ENCODE assay signal across 14 cellular contexts in the genomic region with DNA sequence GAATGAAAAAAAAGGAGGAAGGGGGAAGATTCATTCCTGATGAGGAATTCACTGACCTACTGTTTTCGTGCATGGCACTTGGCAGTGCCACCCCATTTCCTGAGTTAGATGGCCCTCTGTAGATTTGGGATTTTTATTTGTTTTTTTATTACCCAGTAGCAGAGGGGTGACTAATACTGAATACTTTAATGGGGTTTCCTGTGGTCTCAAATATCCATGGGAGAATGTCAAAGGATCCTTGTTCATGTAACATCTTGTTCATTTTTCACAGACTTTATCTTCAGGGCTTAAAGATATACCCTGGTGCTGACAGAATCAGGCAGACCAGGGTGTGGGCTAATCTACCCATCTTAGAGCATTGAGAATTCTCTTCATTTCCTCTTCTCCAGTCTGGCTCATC.
DNase-seq lines count a peak whose midpoint lies in the region; ATAC-seq and TF ChIP-seq lines count a peak whose summit lies in the region.
"Had no signal": no experiment of that assay in that cellular context is flagged by ENCODE, and none has a peak within 500 bp of the region (broad histone marks: within the 10 kb centered on the region; RNA-seq: fewer than 3 reads in every experiment).

No MANE protein-coding gene starts in this region.

- TF ChIP-seq CTCF in foreskin fibroblast (IDR thresholded peaks at IDR 0.05; ENCODE audit: low read depth, low read length) (no peak), upper lobe of right lung (IDR thresholded peaks at IDR 0.05) (no peak), endothelial cell (IDR thresholded peaks at IDR 0.05; ENCODE audit: unreplicated experiment) (no peak)

- H3K79me2 ChIP-seq in GM23248 (ENCODE audit: insufficient read depth), result no peaks in the 10 kb centered on the region

- H3K4me3 ChIP-seq in GM23248, result no peak overlapping the region
- H3K4me3 ChIP-seq in foreskin fibroblast (ENCODE audit: low read depth in 1 of 2, low read length in 2 of 2), result no peak overlapping the region
- no peak overlapping the region for H3K4me3 ChIP-seq in upper lobe of right lung
- H3K4me3 ChIP-seq: esophagus squamous epithelium had no signal

- DNase-seq in GM23248 (peak; percentile 54), foreskin fibroblast (peak; percentile 45 to 62), upper lobe of right lung (no peak), endothelial cell (ENCODE audit: low spot score) (no peak), NCI-H2196 (lab: John Stamatoyannopoulos, UW; ENCODE audit: unreplicated experiment) (no peak)
- no peak for DNase-seq in activated CD8-positive, alpha-beta memory T cell treated with anti-CD3 and anti-CD28 coated beads, Interleukin-2, amount 50 U/mL, for 48 hours
- DNase-seq: aorta, DND-41, esophagus squamous epithelium, GOT3, NCI-H1092 had no signal

- intact Hi-C loops in upper lobe of right lung (cut with DNase I), result no loop called here

- ATAC-seq in SK-N-SH treated with all-trans-retinoic acid at 6 μM for 48 hours (peak; percentile 6; the same call in 2 of the 3 replicates), upper lobe of right lung (no peak)
- ATAC-seq: natural killer cell treated with Interleukin-12 subunit alpha and Interleukin-12 subunit beta and Interleukin-15 and Interleukin-18, amount 100 ng/mL, for 72 hours had no signal

- 0 to 7% methylated on average over 1 of the region's 1 CpG for WGBS in GM23248 (ENCODE audit: low coverage in 1 of 2, low lambda C conversion rate in 2 of 2, missing lambda C conversion rate in 2 of 2), 2 experiments

- no peak overlapping the region for H2AFZ ChIP-seq in GM23248

- H3F3A ChIP-seq in GM23248 (ENCODE audit: insufficient read depth), result peaks cover 15% of the 10 kb centered on the region; the same call in 1 of the 2 replicates

- H3K27ac ChIP-seq in GM23248, result no peak overlapping the region
- H3K27ac ChIP-seq in upper lobe of right lung, result peak overlapping the region; percentile 11
- H3K27ac ChIP-seq: esophagus squamous epithelium had no signal

- H3K4me2 ChIP-seq in GM23248 (ENCODE audit: unreplicated experiment), result no peak overlapping the region

- no peaks in the 10 kb centered on the region for H3K9me3 Mint-ChIP-seq in endothelial cell (ENCODE audit: unreplicated experiment)
- H3K9me3 Mint-ChIP-seq: dendritic cell treated with granulocyte-macrophage colony-stimulating factor and Interleukin-4, amounts not matched to agents 40 ng/mL and 50 ng/mL, for 4 days; natural killer cell treated with Interleukin-12 subunit alpha and Interleukin-12 subunit beta and Interleukin-15 and Interleukin-18, amount 100 ng/mL, for 72 hours had no signal

- in situ Hi-C loops in GM23248 (cut with MboI), result no loop called here

- no peaks in the 10 kb centered on the region for H3K4me1 Mint-ChIP-seq in endothelial cell (ENCODE audit: unreplicated experiment)

- no peak overlapping the region for H3K9ac ChIP-seq in GM23248

- H3K36me3 ChIP-seq in GM23248 (ENCODE audit: low read depth) (no peaks in the 10 kb centered on the region), upper lobe of right lung (no peaks in the 10 kb centered on the region)

- H3K4me1 ChIP-seq in GM23248 (ENCODE audit: insufficient read depth) (peaks cover 34% of the 10 kb centered on the region), upper lobe of right lung (peaks cover 3% of the 10 kb centered on the region)
- H3K4me1 ChIP-seq: esophagus squamous epithelium had no signal

- H3K9me2 ChIP-seq in GM23248 (ENCODE audit: insufficient read depth), result no peaks in the 10 kb centered on the region

- H3K27ac Mint-ChIP-seq in endothelial cell (ENCODE audit: unreplicated experiment), result no peak overlapping the region
- H3K27ac Mint-ChIP-seq: dendritic cell treated with granulocyte-macrophage colony-stimulating factor and Interleukin-4, amounts not matched to agents 40 ng/mL and 50 ng/mL, for 4 days; natural killer cell treated with Interleukin-12 subunit alpha and Interleukin-12 subunit beta and Interleukin-15 and Interleukin-18, amount 100 ng/mL, for 72 hours had no signal

- H3K9me3 ChIP-seq in GM23248 (ENCODE audit: low read depth) (no peaks in the 10 kb centered on the region), upper lobe of right lung (no peaks in the 10 kb centered on the region)
- H3K9me3 ChIP-seq: esophagus squamous epithelium had no signal

- no peaks in the 10 kb centered on the region for H4K20me1 ChIP-seq in GM23248 (ENCODE audit: insufficient read depth)

- no peaks in the 10 kb centered on the region for H3K27me3 Mint-ChIP-seq in endothelial cell (ENCODE audit: unreplicated experiment)
- H3K27me3 Mint-ChIP-seq: dendritic cell treated with granulocyte-macrophage colony-stimulating factor and Interleukin-4, amounts not matched to agents 40 ng/mL and 50 ng/mL, for 4 days had no signal

- no peak overlapping the region for H3K4me3 Mint-ChIP-seq in endothelial cell (ENCODE audit: unreplicated experiment)
- H3K4me3 Mint-ChIP-seq: dendritic cell treated with granulocyte-macrophage colony-stimulating factor and Interleukin-4, amounts not matched to agents 40 ng/mL and 50 ng/mL, for 4 days; natural killer cell treated with Interleukin-12 subunit alpha and Interleukin-12 subunit beta and Interleukin-15 and Interleukin-18, amount 100 ng/mL, for 72 hours had no signal

- no peaks in the 10 kb centered on the region for H3K27me3 ChIP-seq in GM23248 (replicated peaks; ENCODE audit: insufficient read depth)
- no peaks in the 10 kb centered on the region for H3K27me3 ChIP-seq in upper lobe of right lung
- H3K27me3 ChIP-seq: esophagus squamous epithelium had no signal

- no peaks in the 10 kb centered on the region for H3K36me3 Mint-ChIP-seq in endothelial cell (ENCODE audit: low read depth, unreplicated experiment)
- H3K36me3 Mint-ChIP-seq: natural killer cell treated with Interleukin-12 subunit alpha and Interleukin-12 subunit beta and Interleukin-15 and Interleukin-18, amount 100 ng/mL, for 72 hours had no signal

TF ChIP-seq in SK-N-SH treated with all-trans-retinoic acid at 6 μM for 48 hours, 23 proteins besides CTCF, POLR2A, EP300 and RAD21:
- TF ChIP-seq TOX (CRISPR knock-in tag; IDR thresholded peaks at IDR 0.05; ENCODE audit: borderline replicate concordance), result no peak
- TF ChIP-seq ZC3H10 (CRISPR knock-in tag; IDR thresholded peaks at IDR 0.05), result no peak
- TF ChIP-seq TCF4 (CRISPR knock-in tag; IDR thresholded peaks at IDR 0.05; ENCODE audit: borderline replicate concordance), result no peak

Comparison
In these comparisons a context has a peak if more than half of its experiments do, and no peak if none do; other contexts are left out.
1. DNase-seq: peak in GM23248 (single experiment) and foreskin fibroblast (2 of 2); none in upper lobe of right lung (single experiment), activated CD8-positive, alpha-beta memory T cell treated with anti-CD3 and anti-CD28 coated beads, Interleukin-2, amount 50 U/mL, for 48 hours (single experiment), endothelial cell (single experiment) and NCI-H2196 (single experiment).